In the genomic region with DNA sequence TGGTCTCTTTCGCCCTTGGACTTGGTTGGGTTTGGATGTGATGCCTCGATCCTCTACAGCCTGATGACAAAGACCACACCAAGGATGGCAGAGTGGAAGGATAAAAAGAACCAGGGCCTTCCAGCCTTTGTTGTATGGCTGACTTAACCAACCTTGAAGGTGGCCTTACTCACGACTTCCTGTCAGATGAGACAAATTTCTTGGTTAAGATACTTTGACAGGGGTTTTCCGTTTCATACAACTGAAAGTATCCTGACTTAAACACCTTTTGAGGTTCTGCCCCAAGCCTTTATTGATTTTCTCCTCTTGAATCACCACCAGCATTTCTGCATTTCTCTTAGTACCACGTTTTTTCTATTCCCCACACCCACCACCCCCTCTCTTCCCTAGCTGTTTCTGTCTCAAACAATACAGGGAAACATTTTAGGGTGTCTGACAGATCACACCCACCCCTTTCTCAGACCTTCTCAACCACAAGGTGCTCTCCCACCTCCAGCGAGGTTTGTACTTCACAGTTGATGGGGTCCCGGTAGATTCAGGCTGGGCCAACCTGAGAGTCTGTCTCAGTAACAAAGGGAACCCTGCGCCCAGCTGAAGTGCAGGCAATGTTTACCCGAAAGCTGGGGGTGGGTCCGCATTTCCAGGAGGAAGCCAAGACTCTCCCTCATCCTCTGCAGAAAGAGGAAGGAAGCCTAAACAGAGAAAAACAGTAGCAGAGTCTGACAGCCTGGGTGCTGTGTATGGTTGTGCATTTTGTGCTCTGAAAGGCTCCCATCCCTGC, we compare ENCODE assay signal across 8 cellular contexts. TPM values are rescaled to one million over a fixed set of nuclear protein-coding genes. Genes with fewer than 3 reads are reported as not detected.
DNase-seq lines count a peak whose midpoint lies in the region; ATAC-seq and TF ChIP-seq lines count a peak whose summit lies in the region.

No MANE protein-coding gene starts in this region.

- POLR2A ChIA-PET in CD8-positive, alpha-beta T cell (lab: Charles Lee): interaction anchor here (0.8 to 1.2 kb wide), 3 partner anchors 22 to 265 kb away, joined by 3 to 4 read pairs (median 3); no protein-coding TSS in a partner anchor
- POLR2A ChIA-PET in naive thymus-derived CD4-positive, alpha-beta T cell (lab: Charles Lee): interaction anchor here (0.6 to 2.3 kb wide), 3 partner anchors 22 to 146 kb away, joined by 3 to 10 read pairs (median 4); no protein-coding TSS in a partner anchor

- no peak for TF ChIP-seq CTCF in CD8-positive, alpha-beta T cell (IDR thresholded peaks at IDR 0.05)

- peak overlapping the region; percentile 58 for H3K27ac ChIP-seq in CD8-positive, alpha-beta T cell (ENCODE audit: low read depth, low read length)
- H3K27ac ChIP-seq in HUES48 (ENCODE audit: low read depth, low read length): peak overlapping the region; percentile 55
- peak overlapping the region; percentile 86 for H3K27ac ChIP-seq in naive thymus-derived CD4-positive, alpha-beta T cell (ENCODE audit: low read depth, low read length)

- peak; percentile 68 for ATAC-seq in CD8-positive, alpha-beta T cell
- peak; percentile 70 for ATAC-seq in GM21381 (IDR thresholded peaks at IDR 0.05; ENCODE audit: unreplicated experiment)
- peak; percentile 75 for ATAC-seq in naive thymus-derived CD4-positive, alpha-beta T cell

- H3K27me3 ChIP-seq in CD8-positive, alpha-beta T cell (ENCODE audit: insufficient read depth, low read length): no peaks in the 10 kb centered on the region
- H3K27me3 ChIP-seq in HUES48 (ENCODE audit: control insufficient read depth, insufficient read depth, low read length): peaks cover 23% of the 10 kb centered on the region
- H3K27me3 ChIP-seq in naive thymus-derived CD4-positive, alpha-beta T cell (ENCODE audit: control insufficient read depth in 2 of 2, insufficient read depth in 2 of 2, low read length in 2 of 2): no peaks in the 10 kb centered on the region

- H3K36me3 ChIP-seq in CD8-positive, alpha-beta T cell (ENCODE audit: insufficient read depth, low read length): no peaks in the 10 kb centered on the region
- no peaks in the 10 kb centered on the region for H3K36me3 ChIP-seq in HUES48 (ENCODE audit: control insufficient read depth, insufficient read depth, low read length)
- no peaks in the 10 kb centered on the region for H3K36me3 ChIP-seq in naive thymus-derived CD4-positive, alpha-beta T cell (ENCODE audit: control insufficient read depth in 2 of 3, insufficient read depth in 3 of 3, low read length in 3 of 3)

- H3K9me3 Mint-ChIP-seq in CD8-positive, alpha-beta T cell: no peaks in the 10 kb centered on the region
- H3K9me3 Mint-ChIP-seq in naive thymus-derived CD4-positive, alpha-beta T cell: peaks cover 0 to 7% (median 0%) of the 10 kb centered on the region in 11 donors

- peak overlapping the region; percentile 36 for H3K4me3 ChIP-seq in CD8-positive, alpha-beta T cell (ENCODE audit: low read depth, low read length)
- no peak overlapping the region for H3K4me3 ChIP-seq in HUES48 (ENCODE audit: low read depth, low read length)
- H3K4me3 ChIP-seq in naive thymus-derived CD4-positive, alpha-beta T cell (ENCODE audit: low read length): peak overlapping the region; percentile 30

- H3K4me3 Mint-ChIP-seq in CD8-positive, alpha-beta T cell: peak overlapping the region; percentile 74
- H3K4me3 Mint-ChIP-seq in naive thymus-derived CD4-positive, alpha-beta T cell: peak overlapping the region; percentile 68 to 86 (median 79)

- no peaks in the 10 kb centered on the region for H3K27me3 Mint-ChIP-seq in CD8-positive, alpha-beta T cell (ENCODE audit: low read depth)
- no peaks in the 10 kb centered on the region for H3K27me3 Mint-ChIP-seq in naive thymus-derived CD4-positive, alpha-beta T cell

- no peaks in the 10 kb centered on the region for H3K36me3 Mint-ChIP-seq in CD8-positive, alpha-beta T cell
- H3K36me3 Mint-ChIP-seq in naive thymus-derived CD4-positive, alpha-beta T cell: peaks cover 0 to 10% (median 0%) of the 10 kb centered on the region in 5 donors

- DNase-seq in CD8-positive, alpha-beta T cell: peak in 6 of 7 experiments; percentile 11 to 58 (median 44)
- peak; percentile 42 for DNase-seq in activated CD8-positive, alpha-beta memory T cell treated with anti-CD3 and anti-CD28 coated beads, Interleukin-2, amount 50 U/mL, for 24 hours (ENCODE audit: extremely low read depth)
- DNase-seq in naive thymus-derived CD4-positive, alpha-beta T cell: peak in 8 of 9 donors; percentile 58 to 78 (median 72)
- DNase-seq in cerebellum (ENCODE audit: low spot score) (no peak), NCI-H526 treated with DMSO at 0.1 percent for 48 hours (lab: John Stamatoyannopoulos, UW) (no peak), NAMALWA (ENCODE audit: low spot score) (no peak)

- peak overlapping the region; percentile 96 for H3K27ac Mint-ChIP-seq in CD8-positive, alpha-beta T cell
- peak overlapping the region; percentile 92 to 99 (median 95) for H3K27ac Mint-ChIP-seq in naive thymus-derived CD4-positive, alpha-beta T cell

- H3K4me1 ChIP-seq in CD8-positive, alpha-beta T cell (ENCODE audit: insufficient read depth, low read length): peaks cover 52% of the 10 kb centered on the region
- peaks cover 42% of the 10 kb centered on the region for H3K4me1 ChIP-seq in HUES48 (ENCODE audit: control insufficient read depth, insufficient read depth, low read length)
- peaks cover 20 to 49% of the 10 kb centered on the region in 2 donors for H3K4me1 ChIP-seq in naive thymus-derived CD4-positive, alpha-beta T cell (ENCODE audit: control insufficient read depth in 2 of 2, insufficient read depth in 2 of 2, low read length in 2 of 2)

- CTCF ChIA-PET in CD8-positive, alpha-beta T cell (lab: Charles Lee): interaction anchor here (1.1 kb wide), 1 partner anchor 195 kb away, joined by 3 read pairs; no protein-coding TSS in a partner anchor
- CTCF ChIA-PET in naive thymus-derived CD4-positive, alpha-beta T cell (lab: Charles Lee): no interaction called here

- no peaks in the 10 kb centered on the region for H3K9me3 ChIP-seq in CD8-positive, alpha-beta T cell (ENCODE audit: low read length)
- H3K9me3 ChIP-seq in HUES48 (ENCODE audit: control insufficient read depth, insufficient read depth, low read length): peaks cover 15% of the 10 kb centered on the region
- no peaks in the 10 kb centered on the region for H3K9me3 ChIP-seq in naive thymus-derived CD4-positive, alpha-beta T cell (ENCODE audit: control insufficient read depth in 2 of 3, low read length in 3 of 3)

- intact Hi-C loops in CD8-positive, alpha-beta T cell (cut with DNase I, micrococcal nuclease): loop anchor here (1.0 to 5.0 kb wide), 8 partner anchors 42 to 1287 kb away; a partner anchor contains a TSS
- intact Hi-C loops in naive thymus-derived CD4-positive, alpha-beta T cell (cut with micrococcal nuclease): loop anchor here (1.0 to 10.0 kb wide), 22 partner anchors 20 to 1285 kb away; a partner anchor contains a TSS

- H3K4me1 Mint-ChIP-seq in CD8-positive, alpha-beta T cell (ENCODE audit: low read depth): peaks cover 57% of the 10 kb centered on the region
- peaks cover 31 to 63% (median 58%) of the 10 kb centered on the region in 7 donors for H3K4me1 Mint-ChIP-seq in naive thymus-derived CD4-positive, alpha-beta T cell

- H3K9ac ChIP-seq in HUES48 (ENCODE audit: low read depth, low read length): no peak overlapping the region

RNA-seq across cellular contexts. Expression of a gene that starts 5.0 kb away (rescaled TPM):
- 1 to 10 TPM; 1.6 to 1.9 TPM for total RNA-seq in CD8-positive, alpha-beta T cell
- 10 to 100 TPM in 3 of 5 experiments, 1 to 10 TPM in 2; 3.3 to 31.6 (median 10.9) TPM for total RNA-seq in naive thymus-derived CD4-positive, alpha-beta T cell
- polyA plus RNA-seq in naive thymus-derived CD4-positive, alpha-beta T cell: 1 to 10 TPM; 6.8 to 7.8 TPM
- total RNA-seq in cerebellum: 44.8 TPM

Comparison
In these comparisons a context has a peak if more than half of its experiments do, and no peak if none do; other contexts are left out.
1. DNase-seq: peak in CD8-positive, alpha-beta T cell (6 of 7), activated CD8-positive, alpha-beta memory T cell treated with anti-CD3 and anti-CD28 coated beads, Interleukin-2, amount 50 U/mL, for 24 hours (single experiment) and naive thymus-derived CD4-positive, alpha-beta T cell (8 of 9); none in cerebellum (single experiment), NCI-H526 treated with DMSO at 0.1 percent for 48 hours (single experiment) and NAMALWA (single experiment).
2. Peak in every context shown above with its lines, with median percentiles within 50 percentile points of each other: ATAC-seq and H3K27ac ChIP-seq.